ENCODE assay signal across 1 cellular context in the genomic region with DNA sequence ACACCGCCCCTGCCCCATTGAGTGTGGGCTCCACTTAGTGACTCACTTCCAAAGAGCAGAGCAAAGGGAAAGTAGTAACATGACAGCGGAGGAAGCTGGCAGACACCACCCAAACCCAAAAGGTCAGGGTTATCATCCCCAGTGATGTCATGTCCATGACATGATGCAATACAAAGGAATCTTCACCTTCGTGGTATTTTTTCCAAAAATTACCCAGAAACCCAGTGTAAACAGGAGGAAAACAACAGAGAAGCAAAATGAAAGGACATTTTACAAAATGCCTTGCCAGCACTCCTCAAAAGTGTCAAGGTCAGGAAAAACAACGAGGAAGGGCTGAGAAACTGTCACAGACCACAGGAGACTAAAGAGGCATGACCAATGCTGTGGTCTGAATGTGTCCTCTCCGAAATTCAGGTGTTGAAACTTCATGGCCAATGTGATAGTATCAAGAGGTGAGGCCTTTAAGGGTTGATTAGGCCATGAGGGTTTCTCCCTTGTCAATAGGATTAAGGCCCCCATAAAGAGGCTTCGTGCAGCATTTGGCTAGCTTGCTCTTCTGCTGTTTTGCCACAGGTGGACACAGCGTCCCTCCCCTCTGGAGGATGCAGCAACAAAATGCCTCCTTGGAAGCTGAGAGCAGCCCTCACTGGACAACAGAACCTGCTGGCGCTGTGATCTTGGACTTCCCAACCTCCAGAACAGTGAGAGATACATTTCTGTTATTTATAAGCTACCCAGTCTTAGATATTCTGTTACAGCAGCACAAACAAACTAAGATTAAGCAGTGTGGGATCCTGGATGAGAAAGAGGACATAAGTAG.
TF ChIP-seq lines count a peak whose summit lies in the region.

No MANE protein-coding gene starts in this region.

TF ChIP-seq in GM12878, 131 proteins besides CTCF, POLR2A, EP300 and RAD21:
- no peak for TF ChIP-seq IKZF1 (conservative IDR thresholded peaks at IDR 0.05)
